Comparison of ENCODE assay signal across 8 cellular contexts in the genomic region with DNA sequence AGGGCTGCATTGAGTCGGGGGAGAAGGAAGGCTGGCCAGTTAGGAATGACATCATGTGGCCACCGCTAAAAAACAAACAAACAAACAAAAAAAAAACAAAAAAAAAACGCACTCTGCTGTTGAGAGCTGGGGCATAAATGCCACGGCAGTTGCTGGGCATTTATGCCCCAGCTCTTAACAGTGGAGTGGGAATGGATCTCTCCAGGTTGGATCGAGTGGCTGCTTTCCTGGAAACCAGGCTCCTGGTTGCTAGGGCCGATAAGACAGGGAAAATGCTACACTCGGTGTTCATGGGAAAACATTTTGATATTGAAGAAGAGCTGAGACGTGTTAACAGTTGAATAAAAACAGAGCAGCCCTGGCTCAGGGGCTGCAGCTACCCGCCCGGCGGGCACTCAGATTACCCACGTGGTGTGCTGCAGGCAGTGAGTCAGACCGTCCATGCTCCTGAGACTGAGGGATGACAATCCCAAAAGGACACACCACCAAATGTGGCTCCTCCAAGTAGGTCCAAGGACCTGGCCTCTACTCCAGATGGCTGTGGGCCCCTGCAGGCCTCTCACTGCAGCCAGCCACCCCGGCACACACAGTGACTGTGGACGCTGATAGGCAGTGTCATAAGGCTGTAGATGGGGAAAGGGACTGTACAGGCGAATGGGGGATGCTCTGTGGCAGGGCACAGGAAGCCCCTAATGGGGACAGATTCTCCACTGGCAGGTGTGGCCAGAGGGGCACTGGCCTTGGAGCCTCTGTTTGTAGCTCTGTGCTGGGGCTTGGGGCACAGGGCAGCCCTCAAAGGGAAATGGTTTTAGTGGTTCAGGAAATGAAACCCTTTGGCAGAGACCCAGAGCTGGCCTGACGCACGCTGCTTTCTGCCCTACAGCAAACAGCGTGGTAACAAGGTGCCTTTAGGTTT.
DNase-seq lines count a peak whose midpoint lies in the region; ATAC-seq and TF ChIP-seq lines count a peak whose summit lies in the region.

No MANE protein-coding gene starts in this region.

- H4K20me1 ChIP-seq in H9 (ENCODE audit: control insufficient read depth, insufficient read depth, insufficient read length): no peaks in the 10 kb centered on the region

- H2AFZ ChIP-seq in H9 (ENCODE audit: low read length): no peak overlapping the region

- no peak overlapping the region for H2BK12ac ChIP-seq in H9 (ENCODE audit: insufficient read length, low read depth, low read length)

- H3K4me1 Mint-ChIP-seq in CD14-positive monocyte (peaks cover 41% of the 10 kb centered on the region), H9 (peaks cover 21 to 27% of the 10 kb centered on the region in 2 experiments)
- H3K4me1 Mint-ChIP-seq in stimulated activated naive B cell treated with anti-CD40 and anti-IgM and Interleukin-4, amounts not matched to agents 10 μg/mL and 1 μg/mL and 100 μg/mL, for 72 hours: peaks cover 0 to 39% of the 10 kb centered on the region in 2 donors

- ATAC-seq in GM19043 (IDR thresholded peaks at IDR 0.05; ENCODE audit: low read depth, unreplicated experiment) (peak; percentile 74), HG03342 (IDR thresholded peaks at IDR 0.05; ENCODE audit: unreplicated experiment) (peak; percentile 70), Panc1 (peak; percentile 70)
- peak; percentile 96 to 97 for ATAC-seq in stimulated activated naive B cell treated with anti-CD40 and anti-IgM and Interleukin-4, amounts not matched to agents 10 μg/mL and 1 μg/mL and 100 μg/mL, for 72 hours (replicated peaks)

- H3K79me2 ChIP-seq in H9 (ENCODE audit: insufficient read depth, low read length): no peaks in the 10 kb centered on the region

- H3K4me3 ChIP-seq in Panc1 (ENCODE audit: low read depth in 2 of 2, low read length in 2 of 2): no peak overlapping the region

- H3K4me3 Mint-ChIP-seq in CD14-positive monocyte (peak overlapping the region; percentile 58 to 81), H9 (no peak overlapping the region)
- no peak overlapping the region for H3K4me3 Mint-ChIP-seq in stimulated activated naive B cell treated with anti-CD40 and anti-IgM and Interleukin-4, amounts not matched to agents 10 μg/mL and 1 μg/mL and 100 μg/mL, for 72 hours

- H3K4me1 ChIP-seq in Panc1 (ENCODE audit: control insufficient read depth, insufficient read depth, low read length) (no peaks in the 10 kb centered on the region), H9 (ENCODE audit: insufficient read depth, low read length) (peaks cover 4% of the 10 kb centered on the region; the same call in 1 of the 2 replicates)

- no peaks in the 10 kb centered on the region for H3K23me2 ChIP-seq in H9 (ENCODE audit: insufficient read length, low read depth, low read length, poor library complexity, severe bottlenecking)

- no peak overlapping the region for H2BK15ac ChIP-seq in H9 (ENCODE audit: low read depth, low read length)

- CTCF ChIA-PET in Panc1 (lab: Charles Lee): no interaction called here

- no peak overlapping the region for H4K5ac ChIP-seq in H9 (ENCODE audit: insufficient read length, low read depth, low read length)

- TF ChIP-seq CTCF in CD14-positive monocyte (IDR thresholded peaks at IDR 0.05) (no peak), Panc1 (IDR thresholded peaks at IDR 0.05) (no peak), H9 (conservative IDR thresholded peaks at IDR 0.05) (no peak)

- H3K27ac Mint-ChIP-seq in CD14-positive monocyte (peak overlapping the region; percentile 72 to 91 (median 83)), H9 (peak overlapping the region in 1 of 3 experiments; percentile 33; a peak in 1 of 7 replicates)
- peak overlapping the region; percentile 88 for H3K27ac Mint-ChIP-seq in stimulated activated naive B cell treated with anti-CD40 and anti-IgM and Interleukin-4, amounts not matched to agents 10 μg/mL and 1 μg/mL and 100 μg/mL, for 72 hours

- POLR2A ChIA-PET in Panc1 (lab: Charles Lee): no interaction called here

- intact Hi-C loops in CD14-positive monocyte (cut with micrococcal nuclease): no loop called here
- intact Hi-C loops in Panc1 (cut with micrococcal nuclease; ENCODE audit: unreplicated experiment): no loop called here

- no TSS peak for BruUV-seq in Panc1 (replicated peaks; lab: Mats Ljungman, UMichigan)

- no peak overlapping the region for H2BK20ac ChIP-seq in H9 (ENCODE audit: low read depth, low read length, poor library complexity, severe bottlenecking)

- no peaks in the 10 kb centered on the region for H3K79me1 ChIP-seq in H9 (ENCODE audit: insufficient read depth, low read depth, low read length, poor library complexity, severe bottlenecking)

- no peak overlapping the region for H4K8ac ChIP-seq in H9 (replicated peaks; ENCODE audit: insufficient read length, low read depth, low read length)

- no peak overlapping the region for H2BK5ac ChIP-seq in H9 (ENCODE audit: insufficient read length, low read length)

- H3K27ac ChIP-seq in Panc1 (ENCODE audit: low read length) (no peak overlapping the region), H9 (ENCODE audit: insufficient read length, low read depth, low read length) (no peak overlapping the region)

- H3K36me3 Mint-ChIP-seq in CD14-positive monocyte (peaks cover 3% of the 10 kb centered on the region in 2 donors), H9 (ENCODE audit: insufficient read depth in 1 of 3, low read depth in 3 of 3) (no peaks in the 10 kb centered on the region)
- peaks cover 0 to 3% of the 10 kb centered on the region in 2 donors for H3K36me3 Mint-ChIP-seq in stimulated activated naive B cell treated with anti-CD40 and anti-IgM and Interleukin-4, amounts not matched to agents 10 μg/mL and 1 μg/mL and 100 μg/mL, for 72 hours

- no CpG with 5 or more reads among the region's 19 CpGs for WGBS in H9 (ENCODE audit: extremely low coverage, insufficient read length, low lambda C conversion rate)

- peaks cover 3% of the 10 kb centered on the region for H3K27me3 ChIP-seq in Panc1 (ENCODE audit: control insufficient read depth, insufficient read depth, low read length)
- no peaks in the 10 kb centered on the region for H3K27me3 ChIP-seq in H9 (ENCODE audit: insufficient read depth, low read length)

- H3K4ac ChIP-seq in H9 (ENCODE audit: low read depth, low read length): no peak overlapping the region

- in situ Hi-C loops in Panc1 (cut with HindIII; ENCODE audit: low pct_unique_long_range_greater_than_20kb, low sequenced_read_pairs): no loop called here

- H3K14ac ChIP-seq in H9 (ENCODE audit: insufficient read depth, low read length): no peak overlapping the region

- H3K36me3 ChIP-seq in Panc1 (ENCODE audit: control insufficient read depth, insufficient read depth, low read length): no peaks in the 10 kb centered on the region

- no peaks in the 10 kb centered on the region for H3K9me3 Mint-ChIP-seq in CD14-positive monocyte
- H3K9me3 Mint-ChIP-seq in stimulated activated naive B cell treated with anti-CD40 and anti-IgM and Interleukin-4, amounts not matched to agents 10 μg/mL and 1 μg/mL and 100 μg/mL, for 72 hours: no peaks in the 10 kb centered on the region
- no peaks in the 10 kb centered on the region; a peak in 1 of 5 replicates for H3K9me3 Mint-ChIP-seq in H9

- H3K56ac ChIP-seq in H9 (ENCODE audit: insufficient read length, low read depth, low read length): no peak overlapping the region

- H3K27me3 Mint-ChIP-seq in CD14-positive monocyte (ENCODE audit: low read depth in 3 of 3) (peaks cover 0 to 7% (median 3%) of the 10 kb centered on the region in 3 donors), H9 (ENCODE audit: low read depth) (peaks cover 7% of the 10 kb centered on the region)
- H3K27me3 Mint-ChIP-seq in stimulated activated naive B cell treated with anti-CD40 and anti-IgM and Interleukin-4, amounts not matched to agents 10 μg/mL and 1 μg/mL and 100 μg/mL, for 72 hours: peaks cover 15 to 24% of the 10 kb centered on the region in 2 donors

- no peak overlapping the region for H3T11ph ChIP-seq in H9 (ENCODE audit: low read length)

- H3K9ac ChIP-seq in H9 (ENCODE audit: extremely low read depth, insufficient read length, low read length): no peak overlapping the region

- no peak overlapping the region for H3K23ac ChIP-seq in H9 (ENCODE audit: insufficient read length, low read depth, low read length)

- H3K18ac ChIP-seq in H9 (ENCODE audit: insufficient read length, low read depth, low read length): no peak overlapping the region

- DNase-seq in CD14-positive monocyte (ENCODE audit: low spot score): peak; percentile 74
- no peak for DNase-seq in Panc1 (ENCODE audit: low read depth, low spot score)
- peak; percentile 50 for DNase-seq in glomerular endothelial cell (ENCODE audit: extremely low read depth, low read depth, low spot score)
- DNase-seq in stimulated activated naive B cell treated with anti-CD40 and anti-IgM and Interleukin-4, amounts not matched to agents 10 μg/mL and 1 μg/mL and 100 μg/mL, for 72 hours: peak; percentile 68
- DNase-seq in germinal center (ENCODE audit: low spot score): no peak
- no peak for DNase-seq in H9

- no peak overlapping the region for H4K91ac ChIP-seq in H9 (ENCODE audit: insufficient read length, low read depth, low read length)

- H3K4me2 ChIP-seq in H9 (ENCODE audit: insufficient read depth, insufficient read length, low read length): no peak overlapping the region

- H3K9me3 ChIP-seq in Panc1 (ENCODE audit: control insufficient read depth, insufficient read depth, low read depth, low read length) (no peaks in the 10 kb centered on the region), H9 (ENCODE audit: control insufficient read depth, low read depth, low read length) (no peaks in the 10 kb centered on the region)

- H2AK5ac ChIP-seq in H9 (ENCODE audit: insufficient read length, low read length): no peak overlapping the region

- H2BK120ac ChIP-seq in H9 (ENCODE audit: low read depth, low read length, poor library complexity, severe bottlenecking): no peak overlapping the region

Comparison
In these comparisons a context has a peak if more than half of its experiments do, and no peak if none do; other contexts are left out.
1. DNase-seq: peak in CD14-positive monocyte (single experiment), glomerular endothelial cell (single experiment) and stimulated activated naive B cell treated with anti-CD40 and anti-IgM and Interleukin-4, amounts not matched to agents 10 μg/mL and 1 μg/mL and 100 μg/mL, for 72 hours (single experiment); none in Panc1 (single experiment), germinal center (single experiment) and H9 (single experiment).
2. H3K4me3 Mint-ChIP-seq: peak in CD14-positive monocyte (2 of 2); none in stimulated activated naive B cell treated with anti-CD40 and anti-IgM and Interleukin-4, amounts not matched to agents 10 μg/mL and 1 μg/mL and 100 μg/mL, for 72 hours (0 of 2) and H9 (0 of 2).
3. Peak in every context shown above with its lines, with median percentiles within 50 percentile points of each other: ATAC-seq.